ENCODE assay signal across 20 cellular contexts in the genomic region with DNA sequence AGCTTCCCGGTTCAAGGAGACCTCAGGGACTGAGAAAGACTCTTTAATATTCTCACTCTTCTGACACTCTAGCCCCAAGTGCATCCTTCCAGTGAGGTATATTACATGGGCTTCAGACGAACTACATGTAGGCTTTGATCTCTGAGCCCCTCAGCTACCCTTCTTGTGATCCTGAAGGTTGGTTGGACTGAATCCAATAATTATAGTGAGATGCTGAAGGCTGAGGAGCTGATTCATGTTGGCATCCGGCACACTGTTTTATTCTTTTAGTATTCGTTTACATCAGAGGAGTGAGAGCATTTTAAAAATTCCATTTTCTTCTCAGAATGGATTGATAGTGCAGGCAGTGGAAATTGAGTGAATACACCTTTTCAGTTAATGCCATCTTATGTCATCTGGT.
"Had no signal": no experiment of that assay in that cellular context is flagged by ENCODE, and none has a peak within 500 bp of the region (broad histone marks: within the 10 kb centered on the region; RNA-seq: fewer than 3 reads in every experiment).

No MANE protein-coding gene starts in this region.

- H3K27me3 ChIP-seq: body of pancreas, gastrocnemius medialis, right atrium auricular region had no signal

- H2AFZ ChIP-seq: neural progenitor cell had no signal

- H3K4me2 ChIP-seq: neural progenitor cell had no signal

- H3K4me1 ChIP-seq: body of pancreas, gastrocnemius medialis, prostate gland, right atrium auricular region had no signal

- H3K4me3 ChIP-seq: body of pancreas, dorsolateral prefrontal cortex, gastrocnemius medialis, left ventricle myocardium inferior, neural progenitor cell, prostate gland, right atrium auricular region had no signal

- H3K27ac ChIP-seq: body of pancreas, dorsolateral prefrontal cortex, gastrocnemius medialis, left ventricle myocardium inferior, neural progenitor cell, prostate gland, right atrium auricular region had no signal

- ATAC-seq: activated CD8-positive, alpha-beta memory T cell treated with anti-CD3 and anti-CD28 coated beads, Interleukin-2, amount 10 ng/mL, durations not matched to agents 7 days and 5 days; activated T-helper 17 cell treated with anti-CD3 and anti-CD28 coated beads, Interleukin-2, amount 50 U/mL, for 72 hours; body of pancreas; gastrocnemius medialis had no signal

- H3K9me3 ChIP-seq: body of pancreas, gastrocnemius medialis, left ventricle myocardium inferior, prostate gland, right atrium auricular region had no signal

- DNase-seq: activated CD4-positive, alpha-beta memory T cell treated with anti-CD3 and anti-CD28 coated beads, Interleukin-2, amount 10 ng/mL, durations not matched to agents 7 days and 5 days; activated CD4-positive, alpha-beta T cell treated with anti-CD3 and anti-CD28 coated beads for 48 hours; activated CD4-positive, CD25-positive, alpha-beta regulatory T cell; activated CD8-positive, alpha-beta memory T cell treated with anti-CD3 and anti-CD28 coated beads, Interleukin-2, amount 10 ng/mL, durations not matched to agents 7 days and 5 days; activated naive CD4-positive, alpha-beta T cell treated with Interleukin-2 at 50 U/mL for 16 hours; activated naive CD8-positive, alpha-beta T cell treated with anti-CD3 and anti-CD28 coated beads, Interleukin-2, amount 10 ng/mL, durations not matched to agents 7 days and 5 days; body of pancreas; dorsolateral prefrontal cortex; gastrocnemius medialis; head of caudate nucleus; left ventricle myocardium inferior; mammary epithelial cell; stimulated activated CD4-positive, alpha-beta T cell treated with anti-CD3 and anti-CD28 coated beads, Interleukin-12 subunit alpha, Interleukin-12 subunit beta, amount 100 ng/mL, for 4 hours; stimulated activated CD4-positive, alpha-beta T cell treated with anti-CD3 and anti-CD28 coated beads, Interleukin-1b, Interleukin-23, amount 100 ng/mL, for 48 hours; stimulated activated CD8-positive, alpha-beta memory T cell treated with anti-CD3 and anti-CD28 coated beads, Interleukin-4, amount 100 ng/mL, for 48 hours; stimulated activated naive CD4-positive, alpha-beta T cell had no signal

- H3K36me3 ChIP-seq: gastrocnemius medialis, left ventricle myocardium inferior, neural progenitor cell, prostate gland, right atrium auricular region had no signal

- H3K9ac ChIP-seq: neural progenitor cell had no signal
